ENCODE assay signal across 18 cellular contexts in genomic region chr3:195613468-195614069, GRCh38. TPM values are rescaled to one million over a fixed set of nuclear protein-coding genes. Genes with fewer than 3 reads are reported as not detected.
DNase-seq lines count a peak whose midpoint lies in the region; ATAC-seq and TF ChIP-seq lines count a peak whose summit lies in the region.
"Had no signal": no experiment of that assay in that cellular context is flagged by ENCODE, and none has a peak within 500 bp of the region (broad histone marks: within the 10 kb centered on the region; RNA-seq: fewer than 3 reads in every experiment).

No MANE protein-coding gene starts in this region.

- peak; percentile 56 for DNase-seq in GM04503 (ENCODE audit: low read depth)
- DNase-seq in T-helper 17 cell, result no peak
- DNase-seq in fibroblast of villous mesenchyme (ENCODE audit: low read depth), result peak; percentile 51
- DNase-seq in stimulated activated effector memory CD8-positive, alpha-beta T cell treated with anti-CD3 and anti-CD28 coated beads, Interleukin-12 subunit alpha, Interleukin-12 subunit beta, amount 100 ng/mL, for 72 hours (ENCODE audit: low spot score in 2 of 2), result no peak
- no peak for DNase-seq in NCI-H226
- DNase-seq: activated naive CD4-positive, alpha-beta T cell; DND-41; NCI-H1417; NCI-H345; stimulated activated CD4-positive, alpha-beta T cell treated with anti-CD3 and anti-CD28 coated beads, Interleukin-4, amount 100 ng/mL, for 4 hours had no signal

- H3K36me3 Mint-ChIP-seq in T-helper 17 cell (ENCODE audit: low read depth), result no peaks in the 10 kb centered on the region
- peaks cover 8% of the 10 kb centered on the region for H3K36me3 Mint-ChIP-seq in stimulated activated effector memory CD8-positive, alpha-beta T cell treated with anti-CD3 and anti-CD28 coated beads, Interleukin-12 subunit alpha, Interleukin-12 subunit beta, amount 100 ng/mL, for 72 hours
- H3K36me3 Mint-ChIP-seq: CD14-positive monocyte had no signal

- ATAC-seq in T-helper 17 cell, result no peak
- no peak for ATAC-seq in stimulated activated effector memory CD8-positive, alpha-beta T cell treated with anti-CD3 and anti-CD28 coated beads, Interleukin-12 subunit alpha, Interleukin-12 subunit beta, amount 100 ng/mL, for 72 hours
- ATAC-seq in HG03520 (IDR thresholded peaks at IDR 0.05; ENCODE audit: unreplicated experiment), result no peak
- ATAC-seq in GM18502 (IDR thresholded peaks at IDR 0.05; ENCODE audit: poor library complexity, unreplicated experiment), result no peak
- ATAC-seq: gastroesophageal sphincter, GM12878, HCT116 had no signal

- no peak overlapping the region for H3K4me3 ChIP-seq in fibroblast of villous mesenchyme (ENCODE audit: low read depth, low read length)
- H3K4me3 ChIP-seq: gastroesophageal sphincter, GM12878, SK-N-MC had no signal

- H3K4me3 Mint-ChIP-seq in T-helper 17 cell, result no peak overlapping the region
- peak overlapping the region; percentile 36 for H3K4me3 Mint-ChIP-seq in stimulated activated effector memory CD8-positive, alpha-beta T cell treated with anti-CD3 and anti-CD28 coated beads, Interleukin-12 subunit alpha, Interleukin-12 subunit beta, amount 100 ng/mL, for 72 hours
- H3K4me3 Mint-ChIP-seq: CD14-positive monocyte had no signal

- peak overlapping the region; percentile 54 for H3K27ac Mint-ChIP-seq in T-helper 17 cell
- peak overlapping the region; percentile 38 for H3K27ac Mint-ChIP-seq in stimulated activated effector memory CD8-positive, alpha-beta T cell treated with anti-CD3 and anti-CD28 coated beads, Interleukin-12 subunit alpha, Interleukin-12 subunit beta, amount 100 ng/mL, for 72 hours
- H3K27ac Mint-ChIP-seq: CD14-positive monocyte had no signal

- no peak for TF ChIP-seq CTCF in fibroblast of villous mesenchyme (IDR thresholded peaks at IDR 0.05; ENCODE audit: insufficient read depth, low read depth, low read length)

- no peaks in the 10 kb centered on the region for H3K27me3 Mint-ChIP-seq in T-helper 17 cell

- no peaks in the 10 kb centered on the region for H3K9me3 ChIP-seq in T-helper 17 cell (ENCODE audit: control insufficient read depth, low read length, poor library complexity, severe bottlenecking)
- H3K9me3 ChIP-seq: gastroesophageal sphincter, neutrophil had no signal

- no peaks in the 10 kb centered on the region for H3K9me3 Mint-ChIP-seq in stimulated activated effector memory CD8-positive, alpha-beta T cell treated with anti-CD3 and anti-CD28 coated beads, Interleukin-12 subunit alpha, Interleukin-12 subunit beta, amount 100 ng/mL, for 72 hours

- peaks cover 28% of the 10 kb centered on the region for H3K4me1 Mint-ChIP-seq in T-helper 17 cell
- H3K4me1 Mint-ChIP-seq in stimulated activated effector memory CD8-positive, alpha-beta T cell treated with anti-CD3 and anti-CD28 coated beads, Interleukin-12 subunit alpha, Interleukin-12 subunit beta, amount 100 ng/mL, for 72 hours, result peaks cover 33% of the 10 kb centered on the region

RNA-seq across cellular contexts. Expression of gene APOD, which starts 29.8 kb away (rescaled TPM):
- total RNA-seq in T-helper 17 cell, result not detected
- total RNA-seq in fibroblast of villous mesenchyme, result 1.3 and 3.5 TPM in 2 replicates

Comparison
In these comparisons a context has a peak if more than half of its experiments do, and no peak if none do; other contexts are left out.
1. DNase-seq: peak in GM04503 (single experiment) and fibroblast of villous mesenchyme (single experiment); none in T-helper 17 cell (0 of 3), stimulated activated effector memory CD8-positive, alpha-beta T cell treated with anti-CD3 and anti-CD28 coated beads, Interleukin-12 subunit alpha, Interleukin-12 subunit beta, amount 100 ng/mL, for 72 hours (0 of 2) and NCI-H226 (single experiment).